ENCODE assay signal across 8 cellular contexts in genomic region chr1:207752456-207753132, GRCh38. TPM values are rescaled to one million over a fixed set of nuclear protein-coding genes. Genes with fewer than 3 reads are reported as not detected.
DNase-seq lines count a peak whose midpoint lies in the region; ATAC-seq and TF ChIP-seq lines count a peak whose summit lies in the region.

No MANE protein-coding gene starts in this region.

- peak overlapping the region; percentile 50 for H3K4me2 ChIP-seq in H9 (ENCODE audit: insufficient read depth, insufficient read length, low read length)
- H3K4me2 ChIP-seq in MM.1S (ENCODE audit: low read depth, low read length): peak overlapping the region; percentile 82
- H3K4me2 ChIP-seq in trophoblast cell (ENCODE audit: low read length): peak overlapping the region; percentile 92

- no peaks in the 10 kb centered on the region for H3K27me3 ChIP-seq in H9 (ENCODE audit: insufficient read depth, low read length)
- H3K27me3 ChIP-seq in MM.1S (replicated peaks; ENCODE audit: insufficient read depth, low read length): no peaks in the 10 kb centered on the region
- no peaks in the 10 kb centered on the region for H3K27me3 ChIP-seq in trophoblast cell (ENCODE audit: insufficient read depth, low read length)

- H3T11ph ChIP-seq in H9 (ENCODE audit: low read length): no peak overlapping the region

- peak overlapping the region; percentile 66 for H3K14ac ChIP-seq in H9 (ENCODE audit: insufficient read depth, low read length)
- H3K14ac ChIP-seq in trophoblast cell (ENCODE audit: low read length): peak overlapping the region; percentile 85

- H3K36me3 Mint-ChIP-seq in H9 (ENCODE audit: insufficient read depth in 1 of 3, low read depth in 3 of 3): peaks cover 14 to 18% (median 15%) of the 10 kb centered on the region in 3 experiments

- H3K36me3 ChIP-seq in MM.1S (replicated peaks; ENCODE audit: insufficient read depth, low read length) (peaks cover 6% of the 10 kb centered on the region), trophoblast cell (ENCODE audit: control insufficient read depth in 1 of 2, insufficient read depth in 2 of 2, low read length in 2 of 2) (no peaks in the 10 kb centered on the region)

- peak overlapping the region; percentile 9 for H4K12ac ChIP-seq in trophoblast cell (ENCODE audit: low read depth, low read length)

- H2AK5ac ChIP-seq in H9 (ENCODE audit: insufficient read length, low read length) (no peak overlapping the region), trophoblast cell (ENCODE audit: low read length) (peak overlapping the region; percentile 65)

- no peaks in the 10 kb centered on the region for H3K79me1 ChIP-seq in H9 (ENCODE audit: insufficient read depth, low read depth, low read length, poor library complexity, severe bottlenecking)
- peaks cover 14% of the 10 kb centered on the region for H3K79me1 ChIP-seq in trophoblast cell (ENCODE audit: low read length)

- no peak overlapping the region for H4K5ac ChIP-seq in H9 (ENCODE audit: insufficient read length, low read depth, low read length)

- peaks cover 3% of the 10 kb centered on the region; the same call in 1 of the 2 replicates for H3K4me1 ChIP-seq in H9 (ENCODE audit: insufficient read depth, low read length)
- H3K4me1 ChIP-seq in MM.1S (ENCODE audit: low read length): peaks cover 45% of the 10 kb centered on the region
- H3K4me1 ChIP-seq in trophoblast cell (ENCODE audit: control insufficient read depth in 1 of 2, insufficient read depth in 2 of 2, low read length in 2 of 2): peaks cover 3 to 14% of the 10 kb centered on the region in 2 experiments

- H3K18ac ChIP-seq in H9 (ENCODE audit: insufficient read length, low read depth, low read length) (peak overlapping the region; percentile 71), trophoblast cell (ENCODE audit: low read length) (peak overlapping the region; percentile 88)

- no peak overlapping the region for H2BK12ac ChIP-seq in H9 (ENCODE audit: insufficient read length, low read depth, low read length)
- H2BK12ac ChIP-seq in trophoblast cell (ENCODE audit: low read length): peak overlapping the region; percentile 19

- no peak overlapping the region for H2BK20ac ChIP-seq in H9 (ENCODE audit: low read depth, low read length, poor library complexity, severe bottlenecking)

- H3K4ac ChIP-seq in H9 (ENCODE audit: low read depth, low read length) (no peak overlapping the region), trophoblast cell (ENCODE audit: low read depth, low read length) (peak overlapping the region; percentile 49)

- no peak for ATAC-seq in HG03469 (IDR thresholded peaks at IDR 0.05; ENCODE audit: unreplicated experiment)

- H3K79me2 ChIP-seq in H9 (ENCODE audit: insufficient read depth, low read length) (peaks cover 47% of the 10 kb centered on the region; the same call in 1 of the 2 replicates), MM.1S (ENCODE audit: low read length) (peaks cover 64% of the 10 kb centered on the region), trophoblast cell (ENCODE audit: control insufficient read depth, insufficient read depth, low read length, poor library complexity) (peaks cover 17% of the 10 kb centered on the region)

- peak overlapping the region; percentile 99 for H3K4me3 Mint-ChIP-seq in H9

- H3K4me1 Mint-ChIP-seq in H9: peaks cover 57 to 65% of the 10 kb centered on the region in 2 experiments

- H3K56ac ChIP-seq in H9 (ENCODE audit: insufficient read length, low read depth, low read length): no peak overlapping the region

- TF ChIP-seq CTCF in GM12865 (IDR thresholded peaks at IDR 0.05; ENCODE audit: insufficient read depth, low read depth, low read length, missing control alignments): no peak
- TF ChIP-seq CTCF in H9 (conservative IDR thresholded peaks at IDR 0.05): no peak
- TF ChIP-seq CTCF in MM.1S (IDR thresholded peaks at IDR 0.05; ENCODE audit: low read length): no peak

- H3K9me3 Mint-ChIP-seq in H9: no peaks in the 10 kb centered on the region

- peak overlapping the region; percentile 82 for H3K4me3 ChIP-seq in GM12865 (ENCODE audit: low read depth, low read length)
- peak overlapping the region; percentile 85 for H3K4me3 ChIP-seq in MM.1S (ENCODE audit: low read length)
- peak overlapping the region; percentile 89 for H3K4me3 ChIP-seq in trophoblast cell (ENCODE audit: low read depth, low read length)

- H3F3A ChIP-seq in MM.1S (ENCODE audit: insufficient read depth, low read length): peaks cover 40% of the 10 kb centered on the region

- peak overlapping the region; percentile 98 to 99 (median 99) for H3K27ac Mint-ChIP-seq in H9

- no peaks in the 10 kb centered on the region for H4K20me1 ChIP-seq in H9 (ENCODE audit: control insufficient read depth, insufficient read depth, insufficient read length)
- H4K20me1 ChIP-seq in MM.1S (ENCODE audit: insufficient read depth, low read length): peaks cover 25% of the 10 kb centered on the region

- H2BK5ac ChIP-seq in H9 (ENCODE audit: insufficient read length, low read length) (peak overlapping the region; percentile 82), trophoblast cell (ENCODE audit: low read depth, low read length, poor library complexity) (peak overlapping the region; percentile 86)

- H3K9ac ChIP-seq in H9 (ENCODE audit: extremely low read depth, insufficient read length, low read length): peak overlapping the region; percentile 84
- peak overlapping the region; percentile 83 for H3K9ac ChIP-seq in MM.1S (ENCODE audit: low read length)
- peak overlapping the region; percentile 81 for H3K9ac ChIP-seq in trophoblast cell (ENCODE audit: low read length)

- H2BK120ac ChIP-seq in H9 (ENCODE audit: low read depth, low read length, poor library complexity, severe bottlenecking): no peak overlapping the region
- H2BK120ac ChIP-seq in trophoblast cell (ENCODE audit: insufficient read depth, low read length, poor library complexity): peak overlapping the region; percentile 79

- H4K91ac ChIP-seq in H9 (ENCODE audit: insufficient read length, low read depth, low read length) (no peak overlapping the region), trophoblast cell (ENCODE audit: low read depth, low read length) (peak overlapping the region; percentile 85)

- H3K27ac ChIP-seq in H9 (ENCODE audit: insufficient read length, low read depth, low read length) (no peak overlapping the region), MM.1S (ENCODE audit: low read length) (peak overlapping the region; percentile 90), trophoblast cell (ENCODE audit: low read depth, low read length) (peak overlapping the region; percentile 88)

- DNase-seq in GM12865 (ENCODE audit: low read depth) (peak; percentile 40), H9 (no peak), MM.1S (peak; percentile 72), glomerular visceral epithelial cell (ENCODE audit: extremely low spot score) (peak; percentile 37), trophoblast cell (peak; percentile 60 to 69), NCI-H2196 treated with DMSO at 0.1 percent for 48 hours (lab: John Stamatoyannopoulos, UW; ENCODE audit: unreplicated experiment) (no peak)
- DNase-seq in activated T-cell treated with anti-CD3 and anti-CD28 coated beads, Interleukin-2, amount 50 U/mL, for 48 hours: peak; percentile 60 to 65

- no peaks in the 10 kb centered on the region for H3K27me3 Mint-ChIP-seq in H9 (ENCODE audit: low read depth)

- WGBS in H9 (ENCODE audit: extremely low coverage, insufficient read length, low lambda C conversion rate): no CpG with 5 or more reads among the region's 33 CpGs
- no CpG with 5 or more reads among the region's 33 CpGs for WGBS in trophoblast cell (ENCODE audit: extremely low coverage, insufficient coverage, insufficient read length)

- H3K9me3 ChIP-seq in H9 (ENCODE audit: control insufficient read depth, low read depth, low read length) (no peaks in the 10 kb centered on the region), MM.1S (replicated peaks; ENCODE audit: insufficient read depth, low read length) (no peaks in the 10 kb centered on the region), trophoblast cell (ENCODE audit: insufficient read depth, low read depth, low read length) (no peaks in the 10 kb centered on the region)

- peaks cover 4% of the 10 kb centered on the region for H3K23me2 ChIP-seq in H9 (ENCODE audit: insufficient read length, low read depth, low read length, poor library complexity, severe bottlenecking)

- H4K8ac ChIP-seq in H9 (replicated peaks; ENCODE audit: insufficient read length, low read depth, low read length) (no peak overlapping the region), trophoblast cell (ENCODE audit: low read depth, low read length) (peak overlapping the region; percentile 87)

- no peak overlapping the region for H2BK15ac ChIP-seq in H9 (ENCODE audit: low read depth, low read length)

- H3K23ac ChIP-seq in H9 (ENCODE audit: insufficient read length, low read depth, low read length) (no peak overlapping the region), trophoblast cell (ENCODE audit: low read length) (no peak overlapping the region)

- H2AFZ ChIP-seq in H9 (ENCODE audit: low read length) (no peak overlapping the region), MM.1S (ENCODE audit: low read length) (peak overlapping the region; percentile 74), trophoblast cell (ENCODE audit: insufficient read depth, low read length, poor library complexity) (peak overlapping the region; percentile 88)

- H3K9me2 ChIP-seq in MM.1S (replicated peaks; ENCODE audit: insufficient read depth, low read length): no peaks in the 10 kb centered on the region

RNA-seq across cellular contexts. Expression of gene CD46, which starts 0.7 kb away (rescaled TPM):
- 89.2 and 90.0 TPM in 2 replicates for total RNA-seq in H9 (2021)
- 93.3 and 100 TPM in 2 replicates for polyA plus RNA-seq in trophoblast cell (2013)

Comparison
In these comparisons a context has a peak if more than half of its experiments do, and no peak if none do; other contexts are left out.
1. DNase-seq: peak in GM12865 (single experiment), MM.1S (single experiment), activated T-cell treated with anti-CD3 and anti-CD28 coated beads, Interleukin-2, amount 50 U/mL, for 48 hours (2 of 2), glomerular visceral epithelial cell (single experiment) and trophoblast cell (2 of 2); none in H9 (single experiment) and NCI-H2196 treated with DMSO at 0.1 percent for 48 hours (single experiment).
2. Peak in every context shown above with its lines, with median percentiles within 50 percentile points of each other: H3K4me3 ChIP-seq, H3K4me2 ChIP-seq and H3K9ac ChIP-seq.